15 cellular contexts compared by ENCODE assay signal in the genomic region with DNA sequence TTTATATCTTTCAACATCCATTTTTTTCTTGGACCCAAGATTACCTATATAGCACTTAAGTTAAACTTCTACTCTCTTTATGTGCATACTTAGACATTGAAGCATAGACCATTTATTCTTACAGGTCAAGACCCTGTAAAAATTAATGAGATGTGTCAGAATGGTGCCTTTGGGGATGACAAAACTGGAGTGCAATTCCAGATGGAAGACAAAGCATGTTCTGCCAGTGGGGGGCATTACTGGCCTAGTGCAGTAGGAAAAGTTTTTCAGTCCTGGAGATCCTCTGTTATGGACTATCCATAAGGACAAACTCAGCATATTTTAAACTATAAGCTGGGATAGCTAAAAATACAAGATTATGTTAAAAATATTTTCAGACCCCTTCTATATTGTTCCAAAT. TPM values are rescaled to one million over a fixed set of nuclear protein-coding genes. Genes with fewer than 3 reads are reported as not detected.
DNase-seq lines count a peak whose midpoint lies in the region; ATAC-seq, FAIRE-seq and TF ChIP-seq lines count a peak whose summit lies in the region.
"Had no signal": no experiment of that assay in that cellular context is flagged by ENCODE, and none has a peak within 500 bp of the region (broad histone marks: within the 10 kb centered on the region; RNA-seq: fewer than 3 reads in every experiment).

No MANE protein-coding gene starts in this region.

- no peaks in the 10 kb centered on the region for H3K9me3 ChIP-seq in pancreas
- H3K9me3 ChIP-seq: stomach had no signal

- no peak for FAIRE-seq in pancreas (lab: Jason Lieb, UNC)
- FAIRE-seq: D721Med, K562 had no signal

- H3K36me3 ChIP-seq in pancreas = no peaks in the 10 kb centered on the region
- H3K36me3 ChIP-seq: stomach had no signal

- DNase-seq in EH (ENCODE audit: low read depth) (peak; percentile 74), NCI-H226 (peak; percentile 16), fibroblast of gingiva (ENCODE audit: low read depth) (peak; percentile 34), pulmonary artery endothelial cell (ENCODE audit: low read depth, low spot score) (peak; percentile 1), pancreas (no peak), CD1c-positive myeloid dendritic cell (ENCODE audit: extremely low spot score) (no peak)
- DNase-seq in activated CD8-positive, alpha-beta memory T cell treated with anti-CD3 and anti-CD28 coated beads, Interleukin-2, amount 50 U/mL, for 48 hours = no peak
- DNase-seq: activated CD4-positive, alpha-beta T cell treated with anti-CD3 and anti-CD28 coated beads, Interleukin-2, amount 50 U/mL, for 48 hours; hippocampal formation; NCI-H1436 treated with DMSO at 0.1 percent for 48 hours; RPMI8226; stomach had no signal

- no peak for ATAC-seq in pancreas
- ATAC-seq: activated T-helper 17 cell treated with anti-CD3 and anti-CD28 coated beads, Interleukin-2, amount 50 U/mL, for 72 hours; K562 had no signal

- no peak overlapping the region for H3K4me3 ChIP-seq in pancreas
- H3K4me3 ChIP-seq: K562, stomach had no signal

- H3K4me1 ChIP-seq in pancreas = no peaks in the 10 kb centered on the region
- H3K4me1 ChIP-seq: stomach had no signal

- intact Hi-C loops in pancreas (cut with DNase I) = no loop called here

- no peak overlapping the region for H3K27ac ChIP-seq in pancreas
- H3K27ac ChIP-seq: stomach had no signal

- TF ChIP-seq CTCF in pancreas (IDR thresholded peaks at IDR 0.05) = no peak

- no peaks in the 10 kb centered on the region for H3K27me3 ChIP-seq in pancreas
- H3K27me3 ChIP-seq: stomach had no signal

RNA-seq across cellular contexts. Expression of gene MMADHC, which starts 57.8 kb away (rescaled TPM):
- total RNA-seq in pulmonary artery endothelial cell (174 and 204 TPM in 2 replicates), pancreas (10 to 100 TPM; 44.5 to 68.0 (median 57.6) TPM)
- polyA plus RNA-seq in pancreas = 10 to 100 TPM; 20.1 to 49.1 TPM

Comparison
In these comparisons a context has a peak if more than half of its experiments do, and no peak if none do; other contexts are left out.
1. DNase-seq: peak in EH (single experiment), NCI-H226 (single experiment), fibroblast of gingiva (single experiment) and pulmonary artery endothelial cell (single experiment); none in activated CD8-positive, alpha-beta memory T cell treated with anti-CD3 and anti-CD28 coated beads, Interleukin-2, amount 50 U/mL, for 48 hours (single experiment), pancreas (0 of 6) and CD1c-positive myeloid dendritic cell (single experiment).